In the genomic region with DNA sequence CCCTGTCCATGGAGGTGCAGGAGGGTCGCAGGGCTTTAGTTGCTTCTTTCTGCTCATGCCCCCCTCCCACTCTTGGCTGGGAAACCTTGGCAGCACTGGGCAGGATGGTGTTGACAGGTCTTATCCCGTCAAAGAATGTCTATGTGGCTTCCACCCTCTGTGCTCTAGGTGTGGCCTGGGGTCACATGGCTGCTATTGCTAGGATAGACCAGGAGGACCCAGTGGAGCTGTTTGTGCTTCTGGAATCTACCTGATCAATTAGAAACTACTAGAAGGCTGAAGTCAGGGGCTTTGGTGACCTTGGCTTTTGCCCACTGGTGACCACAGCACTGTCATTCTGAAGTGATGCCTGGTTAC, we compare ENCODE assay signal across 24 cellular contexts.
DNase-seq lines count a peak whose midpoint lies in the region; ATAC-seq and TF ChIP-seq lines count a peak whose summit lies in the region.
"Had no signal": no experiment of that assay in that cellular context is flagged by ENCODE, and none has a peak within 500 bp of the region (broad histone marks: within the 10 kb centered on the region; RNA-seq: fewer than 3 reads in every experiment).

No MANE protein-coding gene starts in this region.

- no peak overlapping the region for H3K9ac ChIP-seq in IMR-90 (ENCODE audit: low read depth, low read length)
- no peak overlapping the region for H3K9ac ChIP-seq in mesendoderm (ENCODE audit: low read length)

- H3K4me3 ChIP-seq in IMR-90 (ENCODE audit: insufficient read depth, low read depth, low read length) (no peak overlapping the region), right lobe of liver (no peak overlapping the region), mesendoderm (ENCODE audit: low read length) (no peak overlapping the region)
- H3K4me3 ChIP-seq: GM23338, heart right ventricle, skin epidermis, tibial nerve had no signal

- POLR2A ChIA-PET in IMR-90 (lab: Charles Lee; ENCODE audit: unreplicated experiment) = no interaction called here

- no peaks in the 10 kb centered on the region for H3K9me3 Mint-ChIP-seq in dendritic cell treated with granulocyte-macrophage colony-stimulating factor and Interleukin-4, amounts not matched to agents 40 ng/mL and 50 ng/mL, for 4 days
- no peaks in the 10 kb centered on the region for H3K9me3 Mint-ChIP-seq in stimulated activated naive B cell treated with anti-CD40 and anti-IgM and Interleukin-4, amounts not matched to agents 10 μg/mL and 1 μg/mL and 100 μg/mL, for 72 hours
- H3K9me3 Mint-ChIP-seq: activated naive CD8-positive, alpha-beta T cell treated with anti-CD3 and anti-CD28 coated beads, Interleukin-2, amount 50 U/mL, for 24 hours; GM23338; stimulated activated naive CD8-positive, alpha-beta T cell treated with anti-CD3 and anti-CD28 coated beads, Interleukin-15, Interleukin-2, amounts not matched to agents 100 ng/mL and 50 ng/mL, for 24 hours; T-helper 2 cell treated with Interferon-gamma antibody and Interleukin-4, amounts not matched to agents 5 μg/mL and 100 μg/mL, for 36 hours had no signal

- H3K27me3 ChIP-seq in IMR-90 (ENCODE audit: control insufficient read depth, insufficient read depth, low read length) = no peaks in the 10 kb centered on the region
- no peaks in the 10 kb centered on the region for H3K27me3 ChIP-seq in right lobe of liver
- H3K27me3 ChIP-seq in mesendoderm (ENCODE audit: insufficient read depth, low read length, poor library complexity) = no peaks in the 10 kb centered on the region
- H3K27me3 ChIP-seq: brain microvascular endothelial cell, heart right ventricle, tibial nerve had no signal

- dilution Hi-C loops in IMR-90 (cut with HindIII; ENCODE audit: low sequenced_read_pairs, unreplicated experiment) = no loop called here

- 0 out of 2 replicates have a peak overlapping the region, but pooled peaks have one; percentile 34 for H3K14ac ChIP-seq in IMR-90 (replicated peaks; ENCODE audit: low read depth, low read length)

- WGBS in IMR-90 (ENCODE audit: extremely low coverage in 2 of 2, insufficient read length in 1 of 2), 2 experiments = no CpG with 5 or more reads among the region's 2 CpGs
- 20% methylated on average over 1 of the region's 2 CpGs for WGBS in right lobe of liver (ENCODE audit: insufficient coverage, low coverage, low lambda C conversion rate, missing lambda C conversion rate)
- WGBS in mesendoderm (ENCODE audit: extremely low coverage, insufficient coverage, low lambda C conversion rate) = no CpG with 5 or more reads among the region's 2 CpGs

- no peak for TF ChIP-seq RAD21 in IMR-90 (IDR thresholded peaks at IDR 0.05; ENCODE audit: low read length)

- H4K20me1 ChIP-seq in IMR-90 (ENCODE audit: insufficient read depth, low read length) = peaks cover 52% of the 10 kb centered on the region

- no peak overlapping the region for H2BK20ac ChIP-seq in IMR-90 (ENCODE audit: low read depth, low read length)

- no peaks in the 10 kb centered on the region for H3K36me3 ChIP-seq in IMR-90 (ENCODE audit: control insufficient read depth, insufficient read depth, low read length)
- H3K36me3 ChIP-seq in right lobe of liver = no peaks in the 10 kb centered on the region
- no peaks in the 10 kb centered on the region for H3K36me3 ChIP-seq in mesendoderm (ENCODE audit: control insufficient read depth, insufficient read depth, low read length)
- H3K36me3 ChIP-seq: brain microvascular endothelial cell, heart right ventricle, tibial nerve had no signal

- H3K4me1 Mint-ChIP-seq in dendritic cell treated with granulocyte-macrophage colony-stimulating factor and Interleukin-4, amounts not matched to agents 40 ng/mL and 50 ng/mL, for 4 days (ENCODE audit: low read depth) = peaks cover 100% of the 10 kb centered on the region
- peaks cover 48 to 78% of the 10 kb centered on the region in 2 donors for H3K4me1 Mint-ChIP-seq in stimulated activated naive B cell treated with anti-CD40 and anti-IgM and Interleukin-4, amounts not matched to agents 10 μg/mL and 1 μg/mL and 100 μg/mL, for 72 hours

- H4K8ac ChIP-seq in IMR-90 (ENCODE audit: low read depth in 2 of 2, low read length in 2 of 2) (no peak overlapping the region), mesendoderm (ENCODE audit: low read depth, low read length) (no peak overlapping the region)

- H2BK5ac ChIP-seq in IMR-90 (ENCODE audit: low read depth, low read length, poor library complexity, severe bottlenecking) (no peak overlapping the region), mesendoderm (ENCODE audit: low read length) (no peak overlapping the region)

- peaks cover 38 to 69% of the 10 kb centered on the region in 2 experiments for H3K79me1 ChIP-seq in IMR-90 (ENCODE audit: low read depth in 1 of 2, low read length in 2 of 2)
- H3K79me1 ChIP-seq in mesendoderm (ENCODE audit: low read length) = peaks cover 50% of the 10 kb centered on the region

- peaks cover 32% of the 10 kb centered on the region for H3K9me1 ChIP-seq in IMR-90 (ENCODE audit: insufficient read depth, low read length)

- no TSS peak for BruUV-seq in IMR-90 (replicated peaks; lab: Mats Ljungman, UMichigan)

- TF ChIP-seq CTCF in IMR-90 (conservative IDR thresholded peaks at IDR 0.05; ENCODE audit: low read depth, low read length) (no peak), right lobe of liver (IDR thresholded peaks at IDR 0.05) (no peak)

- intact Hi-C loops in IMR-90 (cut with micrococcal nuclease) (no loop called here), right lobe of liver (cut with DNase I) (no loop called here)
- intact Hi-C loops in dendritic cell treated with granulocyte-macrophage colony-stimulating factor and Interleukin-4, amounts not matched to agents 40 ng/mL and 50 ng/mL, for 4 days (cut with micrococcal nuclease) = no loop called here

- H2AK9ac ChIP-seq in IMR-90 (replicated peaks; ENCODE audit: low read depth, low read length, poor library complexity) = peak overlapping the region; percentile 5

- ATAC-seq in IMR-90 (ENCODE audit: low read depth) (no peak), right lobe of liver (no peak), GM21737 (IDR thresholded peaks at IDR 0.05; ENCODE audit: unreplicated experiment) (no peak), left lobe of liver (no peak)
- no peak for ATAC-seq in stimulated activated naive B cell treated with anti-CD40 and anti-IgM and Interleukin-4, amounts not matched to agents 10 μg/mL and 1 μg/mL and 100 μg/mL, for 72 hours (replicated peaks)
- ATAC-seq: GM23338, left ventricle myocardium superior had no signal

- H3K27ac ChIP-seq in IMR-90 (ENCODE audit: insufficient read depth, low read length) (no peak overlapping the region), right lobe of liver (peak overlapping the region in 2 of 3 donors; percentile 74 to 76), mesendoderm (ENCODE audit: low read depth, low read length) (no peak overlapping the region)
- H3K27ac ChIP-seq: tibial nerve had no signal

- TF ChIP-seq POLR2A in IMR-90 (IDR thresholded peaks at IDR 0.05; ENCODE audit: low read depth, low read length) = no peak
- no peak for TF ChIP-seq POLR2A in right lobe of liver (IDR thresholded peaks at IDR 0.05)

- no peak overlapping the region for H4K91ac ChIP-seq in IMR-90 (ENCODE audit: insufficient read depth, low read depth, low read length)

- CTCF ChIA-PET in IMR-90 (lab: Yijun Ruan, JAX) = no interaction called here

- peaks cover 55% of the 10 kb centered on the region for H3K36me3 Mint-ChIP-seq in dendritic cell treated with granulocyte-macrophage colony-stimulating factor and Interleukin-4, amounts not matched to agents 40 ng/mL and 50 ng/mL, for 4 days (ENCODE audit: low read depth)
- peaks cover 16 to 34% of the 10 kb centered on the region in 2 donors for H3K36me3 Mint-ChIP-seq in stimulated activated naive B cell treated with anti-CD40 and anti-IgM and Interleukin-4, amounts not matched to agents 10 μg/mL and 1 μg/mL and 100 μg/mL, for 72 hours

- H4K5ac ChIP-seq in IMR-90 (ENCODE audit: low read depth, low read length) (no peak overlapping the region), mesendoderm (ENCODE audit: low read length) (no peak overlapping the region)

- H3K4me3 Mint-ChIP-seq in dendritic cell treated with granulocyte-macrophage colony-stimulating factor and Interleukin-4, amounts not matched to agents 40 ng/mL and 50 ng/mL, for 4 days = no peak overlapping the region
- H3K4me3 Mint-ChIP-seq in stimulated activated naive B cell treated with anti-CD40 and anti-IgM and Interleukin-4, amounts not matched to agents 10 μg/mL and 1 μg/mL and 100 μg/mL, for 72 hours = no peak overlapping the region
- H3K4me3 Mint-ChIP-seq: activated naive CD8-positive, alpha-beta T cell treated with anti-CD3 and anti-CD28 coated beads, Interleukin-2, amount 50 U/mL, for 24 hours; GM23338; stimulated activated naive CD8-positive, alpha-beta T cell treated with anti-CD3 and anti-CD28 coated beads, Interleukin-15, Interleukin-2, amounts not matched to agents 100 ng/mL and 50 ng/mL, for 24 hours; T-helper 2 cell treated with Interferon-gamma antibody and Interleukin-4, amounts not matched to agents 5 μg/mL and 100 μg/mL, for 36 hours had no signal

- H3K4me2 ChIP-seq in IMR-90 (ENCODE audit: low read depth, low read length) (no peak overlapping the region), mesendoderm (ENCODE audit: low read length) (no peak overlapping the region)
- H3K4me2 ChIP-seq: GM23338 had no signal

- H2AFZ ChIP-seq in IMR-90 (replicated peaks; ENCODE audit: low read length, poor library complexity) = peak overlapping the region; percentile 26
- H2AFZ ChIP-seq: GM23338 had no signal

- in situ Hi-C loops in IMR-90 (cut with MboI; ENCODE audit: low sequenced_read_pairs) = no loop called here

- DNase-seq in IMR-90 (no peak), right lobe of liver (no peak), mesendoderm (no peak), NCI-H1105 treated with DMSO at 0.1 percent for 48 hours (lab: John Stamatoyannopoulos, UW) (no peak), left lobe of liver (ENCODE audit: low spot score) (no peak)
- no peak for DNase-seq in stimulated activated naive B cell treated with anti-CD40 and anti-IgM and Interleukin-4, amounts not matched to agents 10 μg/mL and 1 μg/mL and 100 μg/mL, for 72 hours
- DNase-seq: activated CD4-positive, alpha-beta T cell treated with anti-CD3 and anti-CD28 coated beads, Interleukin-2, amount 50 U/mL, for 1 hour; activated naive CD8-positive, alpha-beta T cell treated with anti-CD3 and anti-CD28 coated beads, Interleukin-2, amount 50 U/mL, for 24 hours; AML-193; brain microvascular endothelial cell; heart right ventricle; left ventricle myocardium superior; NCI-H1417; NCI-H2171; NCI-H524 treated with DMSO at 0.1 percent for 48 hours; SK-N-SH; stimulated activated CD4-positive, alpha-beta T cell treated with anti-CD3 and anti-CD28 coated beads, Interleukin-2, amount 100 ng/mL, for 48 hours had no signal

- H3K4ac ChIP-seq in IMR-90 (ENCODE audit: low read depth, low read length) = 0 out of 2 replicates have a peak overlapping the region, but pooled peaks have one; percentile 22
- H3K4ac ChIP-seq in mesendoderm (ENCODE audit: low read depth, low read length) = no peak overlapping the region

- H2BK120ac ChIP-seq in IMR-90 (ENCODE audit: low read depth, low read length) = no peak overlapping the region
- no peak overlapping the region for H2BK120ac ChIP-seq in mesendoderm (ENCODE audit: low read depth, low read length)

- H3K18ac ChIP-seq in IMR-90 (ENCODE audit: low read depth, low read length) (no peak overlapping the region), mesendoderm (ENCODE audit: low read length) (no peak overlapping the region)

- peak overlapping the region; percentile 26 for H3K27ac Mint-ChIP-seq in dendritic cell treated with granulocyte-macrophage colony-stimulating factor and Interleukin-4, amounts not matched to agents 40 ng/mL and 50 ng/mL, for 4 days
- H3K27ac Mint-ChIP-seq in stimulated activated naive B cell treated with anti-CD40 and anti-IgM and Interleukin-4, amounts not matched to agents 10 μg/mL and 1 μg/mL and 100 μg/mL, for 72 hours = peak overlapping the region; percentile 39
- H3K27ac Mint-ChIP-seq: T-helper 2 cell treated with Interferon-gamma antibody and Interleukin-4, amounts not matched to agents 5 μg/mL and 100 μg/mL, for 36 hours had no signal

- H3K23ac ChIP-seq in IMR-90 (ENCODE audit: low read depth, low read length) (no peak overlapping the region), mesendoderm (ENCODE audit: low read length) (no peak overlapping the region)

- no peaks in the 10 kb centered on the region for H3K9me3 ChIP-seq in IMR-90 (ENCODE audit: control insufficient read depth, insufficient read depth, low read length)
- H3K9me3 ChIP-seq in right lobe of liver = no peaks in the 10 kb centered on the region
- H3K9me3 ChIP-seq: heart right ventricle, SK-N-SH, tibial nerve had no signal

- H3K27me3 Mint-ChIP-seq in dendritic cell treated with granulocyte-macrophage colony-stimulating factor and Interleukin-4, amounts not matched to agents 40 ng/mL and 50 ng/mL, for 4 days = no peaks in the 10 kb centered on the region
- no peaks in the 10 kb centered on the region for H3K27me3 Mint-ChIP-seq in stimulated activated naive B cell treated with anti-CD40 and anti-IgM and Interleukin-4, amounts not matched to agents 10 μg/mL and 1 μg/mL and 100 μg/mL, for 72 hours
- H3K27me3 Mint-ChIP-seq: activated naive CD8-positive, alpha-beta T cell treated with anti-CD3 and anti-CD28 coated beads, Interleukin-2, amount 50 U/mL, for 24 hours; stimulated activated naive CD8-positive, alpha-beta T cell treated with anti-CD3 and anti-CD28 coated beads, Interleukin-15, Interleukin-2, amounts not matched to agents 100 ng/mL and 50 ng/mL, for 24 hours had no signal

- no peak overlapping the region for H3K56ac ChIP-seq in IMR-90 (ENCODE audit: extremely low read depth, insufficient read depth, low read length)
- no peak overlapping the region for H3K56ac ChIP-seq in mesendoderm (ENCODE audit: low read length)

- H2BK15ac ChIP-seq in IMR-90 (ENCODE audit: low read depth, low read length) (no peak overlapping the region), mesendoderm (replicated peaks; ENCODE audit: low read depth) (no peak overlapping the region)

- peaks cover 35% of the 10 kb centered on the region for H3K79me2 ChIP-seq in mesendoderm (ENCODE audit: control insufficient read depth, insufficient read depth, low read length)

- H2AK5ac ChIP-seq in IMR-90 (ENCODE audit: low read depth, low read length) (no peak overlapping the region), mesendoderm (ENCODE audit: low read length) (no peak overlapping the region)

- peaks cover 20% of the 10 kb centered on the region for H3K4me1 ChIP-seq in IMR-90 (ENCODE audit: control insufficient read depth, insufficient read depth, low read length)
- H3K4me1 ChIP-seq in right lobe of liver = peaks cover 2 to 61% (median 37%) of the 10 kb centered on the region in 4 donors
- H3K4me1 ChIP-seq in mesendoderm (ENCODE audit: control insufficient read depth, low read depth, low read length) = peaks cover 2% of the 10 kb centered on the region

Comparison
In these comparisons a context has a peak if more than half of its experiments do, and no peak if none do; other contexts are left out.
1. H3K27ac ChIP-seq: peak in right lobe of liver (2 of 3); none in IMR-90 (single experiment) and mesendoderm (single experiment).